ENCODE assay signal across 1 cellular context in the genomic region with DNA sequence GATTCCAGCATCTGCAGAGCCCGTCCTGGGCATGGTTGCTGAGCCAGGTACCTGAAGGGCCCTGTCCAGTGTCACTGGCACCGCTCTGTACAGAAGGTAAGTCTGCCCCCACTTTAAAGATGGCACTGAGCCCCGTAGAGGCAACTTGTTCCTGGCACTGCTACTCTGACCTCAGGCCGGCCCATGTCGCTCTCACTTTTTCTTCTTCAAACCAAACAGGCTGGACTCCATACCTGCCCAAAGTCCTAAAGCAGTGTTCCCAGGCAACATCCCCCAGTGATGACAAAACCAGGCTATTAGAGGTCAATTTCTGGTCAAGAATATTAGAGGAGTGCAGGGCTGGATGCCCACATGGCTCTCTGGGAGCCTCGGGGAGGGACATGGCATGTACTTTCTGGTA.
TF ChIP-seq lines count a peak whose summit lies in the region.

No MANE protein-coding gene starts in this region.

TF ChIP-seq in HepG2, 621 proteins besides CTCF, POLR2A, EP300 and RAD21 (continued from another document):
- no peak for TF ChIP-seq NR3C1 (CRISPR knock-in tag; IDR thresholded peaks at IDR 0.05)
- peak; percentile 36; the same call in 1 of the 2 replicates for TF ChIP-seq HNF4A (CRISPR knock-in tag; IDR thresholded peaks at IDR 0.05)
